8 cellular contexts compared by ENCODE assay signal in the genomic region with DNA sequence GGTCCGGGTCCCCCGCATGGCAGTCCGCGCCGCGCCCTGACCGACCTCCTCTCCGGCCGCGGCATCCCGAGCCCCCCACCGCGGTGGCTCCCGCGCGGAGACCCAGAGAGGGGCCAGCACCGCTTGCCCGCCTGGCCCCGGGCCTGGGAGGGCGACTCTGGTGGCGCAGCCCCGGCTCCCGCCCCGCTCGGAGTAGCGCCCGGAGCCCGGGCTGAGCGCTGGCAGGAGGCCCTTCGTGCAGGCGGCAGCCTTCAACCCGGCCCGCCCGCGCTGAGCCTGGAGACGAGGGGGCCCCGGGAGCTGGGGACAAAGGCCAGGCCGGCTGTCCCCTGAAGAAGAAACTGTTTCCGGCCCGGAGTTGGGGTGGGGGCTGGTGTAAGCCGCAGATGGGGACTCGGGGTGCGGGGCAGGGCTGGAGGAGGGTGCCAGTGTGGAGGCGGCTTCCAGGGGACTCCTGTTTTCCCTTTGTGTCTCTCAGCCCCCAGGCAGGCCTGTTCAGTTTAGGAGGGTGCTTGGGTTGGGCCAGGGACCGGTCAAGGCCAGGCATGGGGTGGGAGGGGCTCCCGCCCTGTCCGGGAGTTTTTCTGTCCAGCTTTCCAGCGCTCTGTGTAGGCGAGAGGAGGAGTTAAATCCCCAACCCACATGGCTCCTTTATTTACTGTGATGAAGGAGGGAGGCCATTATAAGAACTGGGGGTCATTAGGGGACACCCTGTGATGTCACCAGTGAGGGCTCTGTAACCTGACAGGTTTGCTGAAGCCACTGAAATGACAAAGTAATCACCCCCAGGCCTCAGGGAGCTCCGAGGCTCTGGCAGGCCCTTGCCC. TPM values are rescaled to one million over a fixed set of nuclear protein-coding genes. Genes with fewer than 3 reads are reported as not detected.
A peak's percentile ranks its signal among the peaks of the same experiment; 100 is the strongest.
DNase-seq lines count a peak whose midpoint lies in the region; ATAC-seq and TF ChIP-seq lines count a peak whose summit lies in the region.

No MANE protein-coding gene starts in this region.

- H3K79me2 ChIP-seq in osteoblast (ENCODE audit: insufficient read depth, low read length), result peaks cover 5% of the 10 kb centered on the region

- no peaks in the 10 kb centered on the region for H4K20me1 ChIP-seq in osteoblast (ENCODE audit: insufficient read depth, low read length)

- peaks cover 6% of the 10 kb centered on the region for H3K27me3 ChIP-seq in osteoblast (ENCODE audit: insufficient read depth, low read length)

- peak overlapping the region; percentile 78 for H2AFZ ChIP-seq in osteoblast (ENCODE audit: low read length)

- no peak overlapping the region for H3K27ac ChIP-seq in osteoblast (ENCODE audit: low read depth, low read length)

- H3K4me1 ChIP-seq in osteoblast (ENCODE audit: insufficient read depth, low read length), result no peaks in the 10 kb centered on the region

- intact Hi-C loops in posterior vena cava (cut with DNase I), result loop anchor here in 1 of 2 donors (10.0 kb wide), 1 partner anchor 60 kb away; the partner anchor contains the start of gene WDR88

- ATAC-seq in GM18858 (IDR thresholded peaks at IDR 0.05; ENCODE audit: unreplicated experiment) (no peak), HG03469 (IDR thresholded peaks at IDR 0.05; ENCODE audit: unreplicated experiment) (no peak)

- peaks cover 4% of the 10 kb centered on the region for H3K36me3 ChIP-seq in osteoblast (ENCODE audit: insufficient read depth, low read length)

- H3K9me3 ChIP-seq in osteoblast (ENCODE audit: low read depth, low read length), result no peaks in the 10 kb centered on the region

- no peak for TF ChIP-seq CTCF in fibroblast of the aortic adventitia (IDR thresholded peaks at IDR 0.05; ENCODE audit: insufficient read depth, low read length)
- no peak for TF ChIP-seq CTCF in osteoblast (IDR thresholded peaks at IDR 0.05; ENCODE audit: extremely low read depth, low read depth, low read length)

- DNase-seq in GM04503 (ENCODE audit: low read depth) (peak; percentile 29), RKO (ENCODE audit: low spot score) (peak; percentile 62), fibroblast of the aortic adventitia (ENCODE audit: low read depth) (peak; percentile 63), osteoblast (ENCODE audit: insufficient read length, low spot score, missing footprints) (peak; percentile 99), posterior vena cava (ENCODE audit: low spot score) (no peak), NCI-H1092 treated with DMSO at 0.1 percent for 48 hours (lab: John Stamatoyannopoulos, UW) (no peak)

- H3K4me2 ChIP-seq in osteoblast (ENCODE audit: insufficient read depth, low read length), result peak overlapping the region; percentile 82

- H3K4me3 ChIP-seq in fibroblast of the aortic adventitia (ENCODE audit: low read depth, low read length) (peak overlapping the region; percentile 73), osteoblast (ENCODE audit: insufficient read depth, low read length) (peak overlapping the region; percentile 76)

RNA-seq across cellular contexts. Expression of gene LRP3, which starts 1.0 kb away (rescaled TPM):
- 15.0 and 33.2 TPM in 2 replicates for total RNA-seq in fibroblast of the aortic adventitia (ENCODE audit: low replicate concordance)
- total RNA-seq in osteoblast, result 38.4 and 39.8 TPM in 2 replicates
- total RNA-seq in posterior vena cava, result 10 to 100 TPM; 36.1 to 36.8 TPM

RNA-seq across cellular contexts. Expression of gene SLC7A10, which starts 30.6 kb away (rescaled TPM):
- total RNA-seq in fibroblast of the aortic adventitia (ENCODE audit: low replicate concordance) (not detected in 2 replicates), osteoblast (not detected in 2 replicates), posterior vena cava (not detected)

Comparison
In these comparisons a context has a peak if more than half of its experiments do, and no peak if none do; other contexts are left out.
1. DNase-seq: peak in GM04503 (single experiment), RKO (single experiment), fibroblast of the aortic adventitia (single experiment) and osteoblast (single experiment); none in posterior vena cava (single experiment) and NCI-H1092 treated with DMSO at 0.1 percent for 48 hours (single experiment).